Comparison of ENCODE assay signal across 8 cellular contexts in the genomic region with DNA sequence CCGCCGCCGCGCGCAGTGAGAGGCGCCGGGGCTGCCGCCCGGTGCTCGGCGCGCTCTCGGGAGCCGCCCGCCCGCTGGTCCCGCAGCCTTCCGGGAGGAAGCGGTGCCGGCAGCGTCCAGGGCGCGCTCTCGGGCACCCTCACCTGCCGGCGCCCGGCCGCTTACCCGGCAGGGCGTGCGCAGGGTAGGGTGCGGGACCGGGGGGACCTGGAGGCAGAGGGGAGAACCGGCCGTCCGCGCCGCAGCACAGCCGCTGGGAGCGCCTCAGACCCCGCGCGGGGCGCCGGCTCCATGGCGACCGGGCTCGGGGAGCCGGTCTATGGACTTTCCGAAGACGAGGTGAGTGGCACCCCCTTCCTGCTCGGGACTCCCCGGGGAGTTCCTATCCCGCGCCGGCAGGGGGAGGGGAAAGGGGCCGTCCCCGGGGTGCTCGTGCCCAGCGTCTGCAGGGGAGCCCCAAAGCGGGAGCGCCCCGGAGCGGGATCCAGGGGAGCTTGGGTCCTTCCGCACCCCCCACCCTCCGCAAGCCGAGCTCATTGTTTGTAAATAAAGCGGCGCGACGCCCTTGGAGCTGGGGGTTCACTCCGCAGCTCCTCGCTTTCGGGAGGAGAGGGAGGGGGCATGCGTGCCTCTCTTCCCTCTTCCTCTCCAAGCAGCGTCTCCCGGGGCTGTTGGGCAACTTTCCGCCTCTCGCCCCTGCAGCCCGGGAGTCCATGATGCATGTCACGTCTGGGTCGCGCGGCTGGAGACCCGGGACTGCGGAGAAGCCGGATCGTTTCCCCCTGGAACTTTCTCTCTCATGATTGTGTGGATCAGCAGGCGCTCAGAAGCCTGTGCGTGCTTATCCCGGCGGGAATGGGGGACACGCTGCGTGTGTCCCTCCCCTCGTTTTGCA. TPM values are rescaled to one million over a fixed set of nuclear protein-coding genes. Genes with fewer than 3 reads are reported as not detected.
A peak's percentile ranks its signal among the peaks of the same experiment; 100 is the strongest.
DNase-seq lines count a peak whose midpoint lies in the region; ATAC-seq and TF ChIP-seq lines count a peak whose summit lies in the region.

No MANE protein-coding gene starts in this region.

- H3K4me3 Mint-ChIP-seq in naive B cell, result peak overlapping the region; percentile 84 to 97 (median 95)

- TF ChIP-seq POLR2A in GM18505 (IDR thresholded peaks at IDR 0.05; ENCODE audit: borderline replicate concordance, extremely low read depth, insufficient read depth, insufficient read length), result peak; percentile 11

- ATAC-seq in GM18505 (IDR thresholded peaks at IDR 0.05; ENCODE audit: unreplicated experiment), result peak; percentile 38
- peak; percentile 46 for ATAC-seq in HG02885 (IDR thresholded peaks at IDR 0.05; ENCODE audit: poor library complexity, unreplicated experiment)
- peak; percentile 14 to 22 for ATAC-seq in naive B cell (ENCODE audit: low read depth in 2 of 2)

- peak overlapping the region; percentile 66 for H3K4me3 ChIP-seq in epithelial cell of proximal tubule (ENCODE audit: low read depth, low read length)

- no peak for TF ChIP-seq CTCF in 22Rv1 (IDR thresholded peaks at IDR 0.05)
- TF ChIP-seq CTCF in epithelial cell of proximal tubule (conservative IDR thresholded peaks at IDR 0.05; ENCODE audit: low read depth, low read length), result peak; percentile 16

- no peaks in the 10 kb centered on the region for H3K27me3 Mint-ChIP-seq in naive B cell

- H3K27ac Mint-ChIP-seq in naive B cell, result peak overlapping the region in 4 of 6 donors; percentile 17 to 89 (median 65)

- no peaks in the 10 kb centered on the region for H3K9me3 Mint-ChIP-seq in naive B cell

- peaks cover 35 to 39% (median 38%) of the 10 kb centered on the region in 3 donors for H3K4me1 Mint-ChIP-seq in naive B cell

- no peaks in the 10 kb centered on the region for H3K36me3 Mint-ChIP-seq in naive B cell

- peak; percentile 63 for DNase-seq in NCI-H2171 treated with DMSO at 0.1 percent for 48 hours (lab: John Stamatoyannopoulos, UW)
- peak; percentile 16 for DNase-seq in activated T-cell treated with anti-CD3 and anti-CD28 coated beads for 24 hours (ENCODE audit: low read depth)
- DNase-seq in epithelial cell of proximal tubule (ENCODE audit: low read depth), result no peak
- DNase-seq in naive B cell, result no peak
- DNase-seq in substantia nigra (lab: John Stamatoyannopoulos, UW), result peak in 41 of 49 donors; percentile 15 to 67 (median 50)

- H3K27ac ChIP-seq in 22Rv1 (peak overlapping the region; percentile 90), substantia nigra (ENCODE audit: low read depth, low read length, poor library complexity, severe bottlenecking) (peak overlapping the region; percentile 87)

RNA-seq across cellular contexts. Expression of a gene that starts 0.6 kb away (rescaled TPM):
- total RNA-seq in epithelial cell of proximal tubule, result 77.6 and 95.9 TPM in 2 replicates
- polyA plus RNA-seq in naive B cell (ENCODE audit: low read depth in 6 of 6), result 1 to 10 TPM; 3.2 to 5.8 (median 3.5) TPM

Comparison
In these comparisons a context has a peak if more than half of its experiments do, and no peak if none do; other contexts are left out.
1. DNase-seq: peak in NCI-H2171 treated with DMSO at 0.1 percent for 48 hours (single experiment), activated T-cell treated with anti-CD3 and anti-CD28 coated beads for 24 hours (single experiment) and substantia nigra (41 of 49); none in epithelial cell of proximal tubule (single experiment) and naive B cell (single experiment).
2. Peak in every context shown above with its lines, with median percentiles within 50 percentile points of each other: ATAC-seq.